Comparison of ENCODE assay signal across 18 cellular contexts in genomic region chr10:24777191-24777590, GRCh38. TPM values are rescaled to one million over a fixed set of nuclear protein-coding genes. Genes with fewer than 3 reads are reported as not detected.
A peak's percentile ranks its signal among the peaks of the same experiment; 100 is the strongest.
DNase-seq lines count a peak whose midpoint lies in the region; ATAC-seq and TF ChIP-seq lines count a peak whose summit lies in the region.
"Had no signal": no experiment of that assay in that cellular context is flagged by ENCODE, and none has a peak within 500 bp of the region (broad histone marks: within the 10 kb centered on the region; RNA-seq: fewer than 3 reads in every experiment).

No MANE protein-coding gene starts in this region.

- ATAC-seq in HG03139 (IDR thresholded peaks at IDR 0.05; ENCODE audit: unreplicated experiment) (no peak), lower lobe of right lung (no peak), GM18870 (IDR thresholded peaks at IDR 0.05; ENCODE audit: unreplicated experiment) (no peak)
- ATAC-seq: CD8-positive, alpha-beta T cell; GM12878; GM23338; HCT116 had no signal

- H3K4me3 ChIP-seq in adipocyte (ENCODE audit: low read length) (no peak overlapping the region), lower lobe of right lung (no peak overlapping the region)
- H3K4me3 ChIP-seq: BLaER1 treated with 17β-estradiol and CSF1 and Interleukin-3, amounts not matched to agents 10 nM and 100 nM; GM12878; GM23338 had no signal

- H3K4me1 ChIP-seq in adipocyte (ENCODE audit: control insufficient read depth, insufficient read depth, low read length) (no peaks in the 10 kb centered on the region), lower lobe of right lung (no peaks in the 10 kb centered on the region)
- H3K4me1 ChIP-seq: BLaER1 treated with 17β-estradiol and CSF1 and Interleukin-3, amounts not matched to agents 10 nM and 100 nM had no signal

- no peaks in the 10 kb centered on the region for H3K36me3 ChIP-seq in adipocyte (ENCODE audit: control insufficient read depth, insufficient read depth, low read length, severe bottlenecking)
- H3K36me3 ChIP-seq in lower lobe of right lung = no peaks in the 10 kb centered on the region
- H3K36me3 ChIP-seq: BLaER1 treated with 17β-estradiol and CSF1 and Interleukin-3, amounts not matched to agents 10 nM and 100 nM had no signal

- no peak for TF ChIP-seq CTCF in lower lobe of right lung (IDR thresholded peaks at IDR 0.05)

- no peaks in the 10 kb centered on the region for H3K9me3 ChIP-seq in adipocyte (ENCODE audit: control insufficient read depth, low read length)
- H3K9me3 ChIP-seq in lower lobe of right lung = no peaks in the 10 kb centered on the region

- H3K9ac ChIP-seq in adipocyte (ENCODE audit: low read length) = no peak overlapping the region
- H3K9ac ChIP-seq: BLaER1 treated with 17β-estradiol and CSF1 and Interleukin-3, amounts not matched to agents 10 nM and 100 nM had no signal

- DNase-seq in GM03348 (ENCODE audit: low spot score) (peak; percentile 23), adipocyte (ENCODE audit: low read depth) (peak; percentile 50), fibroblast of peridontal ligament (ENCODE audit: extremely low read depth) (peak; percentile 41), lower lobe of right lung (no peak)
- DNase-seq: ACHN; Calu3; CD8-positive, alpha-beta T cell; DMS79 treated with DMSO at 0.1 percent for 48 hours; GF-D8; H7; HFFc6; KG1 had no signal

- no peak overlapping the region for H3K27ac ChIP-seq in lower lobe of right lung
- H3K27ac ChIP-seq: BLaER1 treated with 17β-estradiol and CSF1 and Interleukin-3, amounts not matched to agents 10 nM and 100 nM had no signal

- intact Hi-C loops in lower lobe of right lung (cut with DNase I) = no loop called here

- H3K27me3 ChIP-seq in adipocyte (replicated peaks; ENCODE audit: control insufficient read depth, insufficient read depth, low read length) (no peaks in the 10 kb centered on the region), lower lobe of right lung (ENCODE audit: low read depth) (no peaks in the 10 kb centered on the region)
- H3K27me3 ChIP-seq: BLaER1 treated with 17β-estradiol and CSF1 and Interleukin-3, amounts not matched to agents 10 nM and 100 nM had no signal

RNA-seq across cellular contexts. Expression of gene ARHGAP21, which starts 53.5 kb away (rescaled TPM):
- 83.1 TPM for total RNA-seq in lower lobe of right lung
